In the genomic region with DNA sequence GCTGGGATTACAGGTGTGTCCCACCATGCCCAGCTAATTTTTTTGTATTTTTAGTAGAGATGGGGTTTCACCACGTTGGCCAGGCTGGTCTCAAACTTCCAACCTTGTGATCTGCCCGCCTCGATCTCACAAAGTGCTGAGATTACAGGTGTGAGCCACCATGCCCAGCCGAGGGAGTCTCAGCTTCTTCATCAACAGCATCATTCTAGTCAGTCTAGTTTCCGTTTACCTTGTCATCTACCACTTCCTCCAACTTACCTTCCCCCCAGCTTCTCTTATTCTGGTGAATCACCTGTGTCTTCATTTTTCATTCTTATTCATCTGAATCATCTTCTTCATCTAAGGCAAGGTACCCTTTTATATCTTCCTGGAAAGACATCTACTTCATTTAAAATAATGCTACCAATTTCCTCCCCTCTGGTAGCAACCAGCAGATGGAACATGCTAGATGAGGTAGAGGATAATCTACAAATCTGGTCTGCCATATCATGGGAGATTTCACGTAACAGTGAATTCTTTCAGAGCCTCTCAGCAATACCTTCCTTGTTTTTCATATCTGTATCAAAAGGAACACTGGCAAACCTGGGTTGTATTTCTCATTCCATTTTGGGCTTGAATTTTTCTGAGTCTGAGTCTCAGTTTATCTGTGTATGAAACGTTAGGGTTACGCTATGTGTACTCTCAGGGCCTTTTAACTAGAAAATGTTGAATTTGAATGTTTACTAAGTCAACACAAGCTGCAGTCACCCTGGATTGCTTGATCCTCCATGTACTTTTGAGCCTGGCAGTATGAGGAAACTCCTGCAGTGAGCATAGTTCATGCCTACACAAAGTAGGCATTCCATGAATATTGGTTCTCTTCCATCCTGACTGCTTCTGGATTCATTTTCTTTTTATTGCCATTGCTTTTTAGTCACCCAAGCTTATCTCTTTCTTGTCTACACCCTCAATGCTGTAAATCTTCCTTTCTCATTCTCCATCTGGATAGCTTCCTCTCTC, we compare ENCODE assay signal across 1 cellular context.
TF ChIP-seq lines count a peak whose summit lies in the region.

No MANE protein-coding gene starts in this region.

TF ChIP-seq in HepG2, 621 proteins besides CTCF, POLR2A, EP300 and RAD21 (continued from another document and continues in another):
- TF ChIP-seq, protein P1, sequence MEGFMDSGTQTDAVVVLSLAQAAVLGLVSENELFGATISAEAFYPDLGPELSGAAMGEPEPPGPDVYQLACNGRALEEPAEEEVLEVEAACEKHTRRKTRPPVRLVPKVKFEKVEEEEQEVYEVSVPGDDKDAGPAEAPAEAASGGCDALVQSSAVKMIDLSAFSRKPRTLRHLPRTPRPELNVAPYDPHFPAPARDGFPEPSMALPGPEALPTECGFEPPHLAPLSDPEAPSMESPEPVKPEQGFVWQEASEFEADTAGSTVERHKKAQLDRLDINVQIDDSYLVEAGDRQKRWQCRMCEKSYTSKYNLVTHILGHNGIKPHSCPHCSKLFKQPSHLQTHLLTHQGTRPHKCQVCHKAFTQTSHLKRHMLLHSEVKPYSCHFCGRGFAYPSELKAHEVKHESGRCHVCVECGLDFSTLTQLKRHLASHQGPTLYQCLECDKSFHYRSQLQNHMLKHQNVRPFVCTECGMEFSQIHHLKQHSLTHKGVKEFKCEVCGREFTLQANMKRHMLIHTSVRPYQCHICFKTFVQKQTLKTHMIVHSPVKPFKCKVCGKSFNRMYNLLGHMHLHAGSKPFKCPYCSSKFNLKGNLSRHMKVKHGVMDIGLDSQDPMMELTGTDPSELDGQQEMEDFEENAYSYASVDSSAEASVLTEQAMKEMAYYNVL (CRISPR knock-in tag; IDR thresholded peaks at IDR 0.05; ENCODE audit: borderline replicate concordance), result peak; percentile 56; the same call in 1 of the 2 replicates
- TF ChIP-seq TCF7L2 (IDR thresholded peaks at IDR 0.05; ENCODE audit: low read depth, low read length), result no peak
- no peak for TF ChIP-seq ZNF720 (CRISPR knock-in tag; IDR thresholded peaks at IDR 0.05)
- no peak for TF ChIP-seq MXD1 (CRISPR knock-in tag; IDR thresholded peaks at IDR 0.05)
- TF ChIP-seq GTF3A (CRISPR knock-in tag; conservative IDR thresholded peaks at IDR 0.05), result no peak
- no peak; the same call in 1 of the 2 replicates for TF ChIP-seq ZSCAN12 (CRISPR knock-in tag; IDR thresholded peaks at IDR 0.05)
- TF ChIP-seq USF2 (IDR thresholded peaks at IDR 0.05; ENCODE audit: low read depth, low read length), result no peak
- TF ChIP-seq USF2 (CRISPR knock-in tag; IDR thresholded peaks at IDR 0.05; ENCODE audit: borderline replicate concordance), result no peak
- peak; percentile 88 for TF ChIP-seq ZNF124 (CRISPR knock-in tag; IDR thresholded peaks at IDR 0.05)
- no peak for TF ChIP-seq SMAD9 (CRISPR knock-in tag; IDR thresholded peaks at IDR 0.05)
- TF ChIP-seq, protein P2, sequence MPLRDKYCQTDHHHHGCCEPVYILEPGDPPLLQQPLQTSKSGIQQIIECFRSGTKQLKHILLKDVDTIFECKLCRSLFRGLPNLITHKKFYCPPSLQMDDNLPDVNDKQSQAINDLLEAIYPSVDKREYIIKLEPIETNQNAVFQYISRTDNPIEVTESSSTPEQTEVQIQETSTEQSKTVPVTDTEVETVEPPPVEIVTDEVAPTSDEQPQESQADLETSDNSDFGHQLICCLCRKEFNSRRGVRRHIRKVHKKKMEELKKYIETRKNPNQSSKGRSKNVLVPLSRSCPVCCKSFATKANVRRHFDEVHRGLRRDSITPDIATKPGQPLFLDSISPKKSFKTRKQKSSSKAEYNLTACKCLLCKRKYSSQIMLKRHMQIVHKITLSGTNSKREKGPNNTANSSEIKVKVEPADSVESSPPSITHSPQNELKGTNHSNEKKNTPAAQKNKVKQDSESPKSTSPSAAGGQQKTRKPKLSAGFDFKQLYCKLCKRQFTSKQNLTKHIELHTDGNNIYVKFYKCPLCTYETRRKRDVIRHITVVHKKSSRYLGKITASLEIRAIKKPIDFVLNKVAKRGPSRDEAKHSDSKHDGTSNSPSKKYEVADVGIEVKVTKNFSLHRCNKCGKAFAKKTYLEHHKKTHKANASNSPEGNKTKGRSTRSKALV (CRISPR knock-in tag; IDR thresholded peaks at IDR 0.05), result no peak
- TF ChIP-seq ZNF775 (CRISPR knock-in tag; IDR thresholded peaks at IDR 0.05; ENCODE audit: borderline replicate concordance), result no peak
- peak; percentile 47; the same call in 1 of the 2 replicates for TF ChIP-seq CCDC6 (CRISPR knock-in tag; IDR thresholded peaks at IDR 0.05)
- TF ChIP-seq ZMYM3 (CRISPR knock-in tag; IDR thresholded peaks at IDR 0.05), result peak; percentile 68; the same call in 1 of the 2 replicates
- TF ChIP-seq, protein P3, sequence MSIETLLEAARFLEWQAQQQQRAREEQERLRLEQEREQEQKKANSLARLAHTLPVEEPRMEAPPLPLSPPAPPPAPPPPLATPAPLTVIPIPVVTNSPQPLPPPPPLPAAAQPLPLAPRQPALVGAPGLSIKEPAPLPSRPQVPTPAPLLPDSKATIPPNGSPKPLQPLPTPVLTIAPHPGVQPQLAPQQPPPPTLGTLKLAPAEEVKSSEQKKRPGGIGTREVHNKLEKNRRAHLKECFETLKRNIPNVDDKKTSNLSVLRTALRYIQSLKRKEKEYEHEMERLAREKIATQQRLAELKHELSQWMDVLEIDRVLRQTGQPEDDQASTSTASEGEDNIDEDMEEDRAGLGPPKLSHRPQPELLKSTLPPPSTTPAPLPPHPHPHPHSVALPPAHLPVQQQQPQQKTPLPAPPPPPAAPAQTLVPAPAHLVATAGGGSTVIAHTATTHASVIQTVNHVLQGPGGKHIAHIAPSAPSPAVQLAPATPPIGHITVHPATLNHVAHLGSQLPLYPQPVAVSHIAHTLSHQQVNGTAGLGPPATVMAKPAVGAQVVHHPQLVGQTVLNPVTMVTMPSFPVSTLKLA (IDR thresholded peaks at IDR 0.05), result no peak
- peak; percentile 89 for TF ChIP-seq FOSL2 (CRISPR knock-in tag; IDR thresholded peaks at IDR 0.05)
- no peak for TF ChIP-seq ZNF83 (CRISPR knock-in tag; IDR thresholded peaks at IDR 0.05; ENCODE audit: borderline replicate concordance)
- no peak for TF ChIP-seq DBP (CRISPR knock-in tag; IDR thresholded peaks at IDR 0.05; ENCODE audit: not compliant biosample characterization)
- peak; percentile 66; the same call in 1 of the 2 replicates for TF ChIP-seq THRA (CRISPR knock-in tag; IDR thresholded peaks at IDR 0.05; ENCODE audit: borderline replicate concordance)
- TF ChIP-seq ZEB1 (IDR thresholded peaks at IDR 0.05; ENCODE audit: insufficient replicate concordance, low read depth), result peak; percentile 74
- no peak; the same call in 1 of the 2 replicates for TF ChIP-seq SAFB2 (CRISPR knock-in tag; IDR thresholded peaks at IDR 0.05; ENCODE audit: borderline replicate concordance, low read depth)
- TF ChIP-seq FOXP1 (IDR thresholded peaks at IDR 0.05), result peak; percentile 69; the same call in 1 of the 2 replicates
- peak; percentile 94 for TF ChIP-seq FOXP1 (CRISPR knock-in tag; IDR thresholded peaks at IDR 0.05)
- no peak for TF ChIP-seq ZNF484 (CRISPR knock-in tag; IDR thresholded peaks at IDR 0.05; ENCODE audit: borderline replicate concordance, low read depth)
- TF ChIP-seq ZNF670 (CRISPR knock-in tag; IDR thresholded peaks at IDR 0.05; ENCODE audit: borderline replicate concordance), result peak; percentile 84
- TF ChIP-seq MATR3 (CRISPR knock-in tag; IDR thresholded peaks at IDR 0.05), result no peak
- TF ChIP-seq PRMT3 (CRISPR knock-in tag; IDR thresholded peaks at IDR 0.05; ENCODE audit: borderline replicate concordance, low read depth), result no peak
- 0 out of 2 replicates have a peak, but pooled peaks have one; percentile 39 for TF ChIP-seq ZBTB21 (CRISPR knock-in tag; IDR thresholded peaks at IDR 0.05)
- no peak for TF ChIP-seq ZNF713 (CRISPR knock-in tag; IDR thresholded peaks at IDR 0.05)
- TF ChIP-seq EEA1 (CRISPR knock-in tag; IDR thresholded peaks at IDR 0.05; ENCODE audit: borderline replicate concordance), result no peak
- no peak for TF ChIP-seq GABPA (IDR thresholded peaks at IDR 0.05; ENCODE audit: low read depth, low read length)
- TF ChIP-seq GABPA (CRISPR knock-in tag; IDR thresholded peaks at IDR 0.05; ENCODE audit: low read depth), result no peak
- TF ChIP-seq TOPORS (CRISPR knock-in tag; IDR thresholded peaks at IDR 0.05), result no peak
- TF ChIP-seq ZSCAN25 (CRISPR knock-in tag; IDR thresholded peaks at IDR 0.05), result no peak
- TF ChIP-seq SRSF4 (IDR thresholded peaks at IDR 0.05; ENCODE audit: low read depth, low read length, poor library complexity, severe bottlenecking), result no peak
- TF ChIP-seq ZNF552 (CRISPR knock-in tag; IDR thresholded peaks at IDR 0.05; ENCODE audit: borderline replicate concordance), result no peak
- TF ChIP-seq ZNF160 (CRISPR knock-in tag; IDR thresholded peaks at IDR 0.05), result no peak
- peak; percentile 13; the same call in 1 of the 2 replicates for TF ChIP-seq GABPB1 (CRISPR knock-in tag; IDR thresholded peaks at IDR 0.05)
- TF ChIP-seq PHF5A (CRISPR knock-in tag; IDR thresholded peaks at IDR 0.05; ENCODE audit: low read depth, unreplicated experiment), result peak; percentile 45
- TF ChIP-seq, protein P4, sequence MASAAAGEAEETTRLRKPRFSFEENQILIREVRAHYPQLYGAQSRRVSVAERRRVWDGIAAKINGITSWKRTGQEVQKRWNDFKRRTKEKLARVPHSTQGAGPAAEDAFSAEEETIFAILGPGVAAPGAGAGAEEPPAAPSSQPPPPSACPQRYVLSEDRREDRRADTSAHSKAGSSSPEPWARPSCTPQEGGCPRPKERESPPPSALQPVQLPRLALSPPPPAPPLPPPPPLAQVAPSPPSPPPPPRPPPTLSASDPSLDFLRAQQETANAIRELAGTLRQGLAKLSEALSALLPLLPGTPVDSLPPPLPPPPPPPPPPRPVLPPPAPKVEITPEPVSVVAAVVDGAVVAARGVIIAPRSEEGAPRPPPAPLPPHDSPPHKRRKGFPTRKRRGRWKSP (CRISPR knock-in tag; IDR thresholded peaks at IDR 0.05), result no peak; the same call in 1 of the 2 replicates
- TF ChIP-seq SNRNP70 (IDR thresholded peaks at IDR 0.05; ENCODE audit: low read depth, low read length), result no peak
- TF ChIP-seq GPBP1L1 (CRISPR knock-in tag; IDR thresholded peaks at IDR 0.05), result no peak
